ENCODE assay signal across 8 cellular contexts in the genomic region with DNA sequence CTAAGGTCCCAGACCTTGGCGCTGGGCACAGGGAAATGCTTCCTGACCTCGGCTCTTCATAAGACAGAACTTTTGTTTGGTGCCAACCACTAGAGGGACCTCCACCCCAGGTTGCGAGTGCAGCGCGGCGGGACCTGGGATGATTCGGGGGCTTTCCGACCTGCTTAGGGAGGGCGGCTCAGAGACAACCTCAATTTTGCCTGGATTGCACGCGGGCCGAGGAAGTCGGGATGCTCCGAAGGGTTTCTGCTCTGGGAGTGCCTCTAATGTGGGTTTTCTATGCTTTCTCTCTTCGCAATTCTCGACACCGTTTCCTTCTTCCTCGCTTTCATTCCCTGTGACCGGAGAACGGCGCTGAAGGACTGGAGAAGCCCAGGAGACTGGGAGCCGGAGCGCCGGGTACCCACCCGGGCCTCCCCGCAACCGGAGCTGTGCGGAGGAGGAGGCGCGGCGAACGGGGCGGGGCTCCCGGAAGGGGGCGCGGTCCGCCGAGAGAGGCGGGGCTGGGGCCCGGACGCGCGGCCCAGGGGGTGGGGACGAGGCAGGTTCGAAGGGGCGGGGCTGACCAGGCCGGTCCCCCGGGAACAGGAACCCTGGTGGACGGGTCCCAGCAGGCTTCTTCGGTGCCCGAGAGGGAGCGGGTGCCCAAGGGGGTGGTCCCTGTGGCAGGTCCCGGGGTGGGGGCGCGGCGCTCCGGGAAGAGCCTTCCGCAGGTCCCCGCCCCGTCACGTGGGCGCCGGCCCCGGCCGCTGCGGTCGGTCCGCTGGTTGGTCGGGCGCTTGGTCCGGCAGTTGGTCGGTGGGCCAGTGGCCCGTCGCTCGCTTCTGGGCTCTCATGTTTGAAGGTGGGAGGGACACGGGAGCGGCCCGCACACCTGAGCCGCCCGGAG. TPM values are rescaled to one million over a fixed set of nuclear protein-coding genes. Genes with fewer than 3 reads are reported as not detected.
A peak's percentile ranks its signal among the peaks of the same experiment; 100 is the strongest.
DNase-seq lines count a peak whose midpoint lies in the region; ATAC-seq and TF ChIP-seq lines count a peak whose summit lies in the region.

A gene (plus strand): TSS at position 790 of the 889 bp plus-strand sequence. CDS start 35,477 bp downstream, outside the sequence.

- no peaks in the 10 kb centered on the region for H3K79me2 ChIP-seq in GM23338 (replicated peaks; ENCODE audit: insufficient read depth)

- H3K9me2 ChIP-seq in GM23338 (ENCODE audit: insufficient read depth), result no peaks in the 10 kb centered on the region

- peak; percentile 38 to 54 for TF ChIP-seq POLR2A in uterus (IDR thresholded peaks at IDR 0.05)

- peak; percentile 92 for DNase-seq in GM10248 (ENCODE audit: extremely low spot score)
- DNase-seq in GM23338 (ENCODE audit: low spot score), result peak; percentile 89
- peak; percentile 50 for DNase-seq in LHCN-M2 (ENCODE audit: low read depth)
- DNase-seq in right cardiac atrium, result peak; percentile 84 to 94 (median 93)
- peak; percentile 88 for DNase-seq in putamen (ENCODE audit: low spot score)
- DNase-seq in uterus, result peak; percentile 74 to 86

- H3K27me3 Mint-ChIP-seq in GM23338 (ENCODE audit: insufficient read depth, low read depth, poor library complexity), result peaks cover 13% of the 10 kb centered on the region
- peaks cover 32% of the 10 kb centered on the region for H3K27me3 Mint-ChIP-seq in T-helper 1 cell treated with Interleukin-12 subunit alpha and Interleukin-12 subunit beta and Interleukin-4 antibody, amounts not matched to agents 30 μg/mL and 1 μg/mL, for 36 hours (ENCODE audit: low read depth)

- H3K27ac ChIP-seq in GM23338 (ENCODE audit: low read depth), result peak within 1 kb of the TSS; percentile 80; the same call in 1 of the 2 replicates
- peak within 1 kb of the TSS; percentile 92 for H3K27ac ChIP-seq in angular gyrus (ENCODE audit: low read depth, low read length)
- peak within 1 kb of the TSS; percentile 82 for H3K27ac ChIP-seq in right cardiac atrium (ENCODE audit: low read length)
- peak within 1 kb of the TSS; percentile 83 to 89 for H3K27ac ChIP-seq in uterus

- H3K4me3 ChIP-seq in GM23338, result peak within 1 kb of the TSS; percentile 86
- peak within 1 kb of the TSS; percentile 71 for H3K4me3 ChIP-seq in right cardiac atrium (ENCODE audit: low read length)
- H3K4me3 ChIP-seq in uterus, result peak within 1 kb of the TSS; percentile 59 to 63

- peaks cover 28% of the 10 kb centered on the region for H3K4me1 Mint-ChIP-seq in GM23338
- H3K4me1 Mint-ChIP-seq in T-helper 1 cell treated with Interleukin-12 subunit alpha and Interleukin-12 subunit beta and Interleukin-4 antibody, amounts not matched to agents 30 μg/mL and 1 μg/mL, for 36 hours (ENCODE audit: low read depth), result peaks cover 18% of the 10 kb centered on the region

- H3K27ac Mint-ChIP-seq in GM23338, result peak within 1 kb of the TSS; percentile 83; the same call in 1 of the 2 replicates
- H3K27ac Mint-ChIP-seq in T-helper 1 cell treated with Interleukin-12 subunit alpha and Interleukin-12 subunit beta and Interleukin-4 antibody, amounts not matched to agents 30 μg/mL and 1 μg/mL, for 36 hours, result peak within 1 kb of the TSS; percentile 85

- WGBS in right cardiac atrium, result under 1% methylated on average over 80 of the region's 80 CpGs

- H3K9me3 Mint-ChIP-seq in GM23338, result no peaks in the 10 kb centered on the region; the same call in 2 of the 3 replicates
- H3K9me3 Mint-ChIP-seq in T-helper 1 cell treated with Interleukin-12 subunit alpha and Interleukin-12 subunit beta and Interleukin-4 antibody, amounts not matched to agents 30 μg/mL and 1 μg/mL, for 36 hours, result no peaks in the 10 kb centered on the region

- no peaks in the 10 kb centered on the region for H3K36me3 Mint-ChIP-seq in GM23338 (ENCODE audit: low read depth)
- H3K36me3 Mint-ChIP-seq in T-helper 1 cell treated with Interleukin-12 subunit alpha and Interleukin-12 subunit beta and Interleukin-4 antibody, amounts not matched to agents 30 μg/mL and 1 μg/mL, for 36 hours (ENCODE audit: low read depth), result peaks cover 2% of the 10 kb centered on the region

- H4K20me1 ChIP-seq in GM23338 (replicated peaks; ENCODE audit: insufficient read depth), result no peaks in the 10 kb centered on the region

- H3K4me3 Mint-ChIP-seq in GM23338, result peak within 1 kb of the TSS; percentile 85
- H3K4me3 Mint-ChIP-seq in T-helper 1 cell treated with Interleukin-12 subunit alpha and Interleukin-12 subunit beta and Interleukin-4 antibody, amounts not matched to agents 30 μg/mL and 1 μg/mL, for 36 hours, result peak within 1 kb of the TSS; percentile 93

- peaks cover 30% of the 10 kb centered on the region; the same call in 1 of the 2 replicates for H3K4me1 ChIP-seq in GM23338 (ENCODE audit: insufficient read depth)
- H3K4me1 ChIP-seq in right cardiac atrium (ENCODE audit: control insufficient read depth, insufficient read depth, low read length), result peaks cover 4% of the 10 kb centered on the region
- no peaks in the 10 kb centered on the region for H3K4me1 ChIP-seq in uterus

- no peaks in the 10 kb centered on the region for H3K36me3 ChIP-seq in GM23338 (ENCODE audit: insufficient read depth)
- H3K36me3 ChIP-seq in uterus, result no peaks in the 10 kb centered on the region

- CTCF ChIA-PET in GM10248 (lab: Yijun Ruan, JAX), result interaction anchor here (0.6 to 6.5 kb wide), 26 partner anchors 9 to 177 kb away, joined by 3 to 55 read pairs (median 4); no protein-coding TSS in a partner anchor

- peak within 1 kb of the TSS; percentile 99 for H2AFZ ChIP-seq in GM23338

- POLR2A ChIA-PET in GM10248 (lab: Yijun Ruan, JAX), result interaction anchor here (1.0 kb wide), 1 partner anchor 8 kb away, joined by 3 read pairs; no protein-coding TSS in a partner anchor

- intact Hi-C loops in right cardiac atrium (cut with DNase I), result loop anchor here in 1 of 4 donors (10.0 kb wide), 1 partner anchor 61 kb away; no protein-coding TSS in a partner anchor
- intact Hi-C loops in uterus (cut with DNase I; ENCODE audit: low total_unique reads), result loop anchor here (10.0 kb wide), 1 partner anchor 151 kb away; no protein-coding TSS in a partner anchor

- ATAC-seq in GM23338, result peak; percentile 86
- ATAC-seq in right cardiac atrium, result peak; percentile 95 to 96

- peaks cover 23% of the 10 kb centered on the region for H3K27me3 ChIP-seq in GM23338 (ENCODE audit: insufficient read depth)
- no peaks in the 10 kb centered on the region for H3K27me3 ChIP-seq in right cardiac atrium (ENCODE audit: control insufficient read depth, insufficient read depth)
- no peaks in the 10 kb centered on the region for H3K27me3 ChIP-seq in uterus

- H3K9me3 ChIP-seq in right cardiac atrium (ENCODE audit: control insufficient read depth, low read length) (no peaks in the 10 kb centered on the region), uterus (no peaks in the 10 kb centered on the region)

- TF ChIP-seq CTCF in GM10248 (IDR thresholded peaks at IDR 0.05; ENCODE audit: control extremely low read depth, extremely low read depth, low read depth, missing control alignments) (peak; percentile 60), GM23338 (conservative IDR thresholded peaks at IDR 0.05; ENCODE audit: low read depth in 2 of 2) (peak; percentile 66 to 73), uterus (IDR thresholded peaks at IDR 0.05) (peak; percentile 54 to 63 (median 57))

- H3F3A ChIP-seq in GM23338 (replicated peaks; ENCODE audit: low read depth), result peaks cover 11% of the 10 kb centered on the region; the same call in 1 of the 2 replicates

- H3K4me2 ChIP-seq in GM23338, result peak within 1 kb of the TSS; percentile 93

TF ChIP-seq in GM23338, 12 proteins besides CTCF, POLR2A, EP300 and RAD21:
- peak; percentile 23; the same call in 1 of the 2 replicates for TF ChIP-seq POLR2AphosphoS5 (IDR thresholded peaks at IDR 0.05; ENCODE audit: low read depth)
- TF ChIP-seq, protein P1, sequence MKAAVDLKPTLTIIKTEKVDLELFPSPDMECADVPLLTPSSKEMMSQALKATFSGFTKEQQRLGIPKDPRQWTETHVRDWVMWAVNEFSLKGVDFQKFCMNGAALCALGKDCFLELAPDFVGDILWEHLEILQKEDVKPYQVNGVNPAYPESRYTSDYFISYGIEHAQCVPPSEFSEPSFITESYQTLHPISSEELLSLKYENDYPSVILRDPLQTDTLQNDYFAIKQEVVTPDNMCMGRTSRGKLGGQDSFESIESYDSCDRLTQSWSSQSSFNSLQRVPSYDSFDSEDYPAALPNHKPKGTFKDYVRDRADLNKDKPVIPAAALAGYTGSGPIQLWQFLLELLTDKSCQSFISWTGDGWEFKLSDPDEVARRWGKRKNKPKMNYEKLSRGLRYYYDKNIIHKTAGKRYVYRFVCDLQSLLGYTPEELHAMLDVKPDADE (IDR thresholded peaks at IDR 0.05), result no peak

RNA-seq across cellular contexts. Expression of the gene that starts here (rescaled TPM):
- total RNA-seq in GM23338 (2014; rRNA removed; shearing (Covaris generic)), result 14.8 and 15.2 TPM in 2 replicates
- polyA plus RNA-seq in GM23338 (2016; fragmentation: Nextera tagmentation; extraction: Ambion mirVana) (6.4 and 7.1 TPM in 2 replicates), right cardiac atrium (16.6 TPM)
- total RNA-seq in LHCN-M2 (2014; rRNA removed) (4.7 and 5.0 TPM in 2 replicates), right cardiac atrium (10 to 100 TPM; 13.7 to 45.3 (median 27.3) TPM), uterus (10 to 100 TPM in 3 of 4 donors, 1 to 10 TPM in 1; 2.1 to 36.2 (median 15.2) TPM)
- 10.8 TPM for polyA plus RNA-seq in LHCN-M2 (2012)

Comparison
In these comparisons a context has a peak if more than half of its experiments do, and no peak if none do; other contexts are left out.
1. Peak in every context shown above with its lines: DNase-seq, ATAC-seq, H3K4me3 ChIP-seq and H3K27ac ChIP-seq.